In the genomic region with DNA sequence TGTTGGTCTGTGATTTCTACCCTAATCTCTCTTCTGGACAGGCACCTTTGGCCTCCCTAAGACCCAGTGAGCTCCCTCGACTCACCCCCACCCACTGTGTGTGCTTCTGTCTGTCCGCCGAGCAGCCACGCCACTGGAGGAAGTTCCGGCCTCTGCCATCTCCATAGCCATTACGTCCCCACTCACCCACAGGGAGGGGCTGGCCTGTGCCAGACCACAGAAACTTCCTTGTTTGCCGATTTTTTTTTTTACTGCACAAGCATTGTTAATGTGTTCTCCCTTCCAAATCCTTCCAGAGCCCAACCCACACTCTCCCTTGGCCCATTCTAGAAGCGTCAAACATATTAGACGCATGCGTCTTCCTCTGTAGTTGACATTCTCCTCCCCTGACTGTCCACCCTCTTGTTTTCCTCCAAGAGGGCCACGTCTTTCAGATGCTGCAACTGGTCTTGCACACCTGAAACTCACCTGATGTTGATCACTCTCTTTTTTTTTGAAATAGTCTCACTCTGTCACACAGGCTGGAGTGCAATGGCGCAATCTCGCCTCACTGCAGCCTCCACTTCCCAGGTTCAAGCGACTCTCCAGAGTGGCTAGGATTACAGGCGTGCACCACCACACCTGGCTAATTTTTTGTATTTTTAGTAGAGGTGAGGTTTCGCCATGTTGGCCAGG, we compare ENCODE assay signal across 21 cellular contexts.
A peak's percentile ranks its signal among the peaks of the same experiment; 100 is the strongest.
DNase-seq lines count a peak whose midpoint lies in the region; ATAC-seq and TF ChIP-seq lines count a peak whose summit lies in the region.
"Had no signal": no experiment of that assay in that cellular context is flagged by ENCODE, and none has a peak within 500 bp of the region (broad histone marks: within the 10 kb centered on the region; RNA-seq: fewer than 3 reads in every experiment).

No MANE protein-coding gene starts in this region.

- peak; percentile 38 for DNase-seq in HT-29 (ENCODE audit: low spot score)
- DNase-seq in body of pancreas: peak; percentile 34 to 66 (median 54)
- DNase-seq in immature natural killer cell: peak in 1 of 3 donors; percentile 10
- peak; percentile 85 for DNase-seq in posterior vena cava (ENCODE audit: low spot score)
- DNase-seq in activated CD8-positive, alpha-beta memory T cell treated with anti-CD3 and anti-CD28 coated beads, Interleukin-2, amount 50 U/mL, for 48 hours: no peak
- no peak for DNase-seq in NAMALWA (ENCODE audit: low spot score)
- DNase-seq: activated CD4-positive, alpha-beta T cell treated with anti-CD3 and anti-CD28 coated beads, Interleukin-2, amount 50 U/mL, for 1 hour; DMS79; endodermal cell; foreskin melanocyte; IMR-90; kidney glomerular epithelial cell; NCI-H146; NCI-H524; stimulated activated CD4-positive, alpha-beta T cell treated with anti-CD3 and anti-CD28 coated beads, Interleukin-12 subunit alpha, Interleukin-12 subunit beta, amount 100 ng/mL, for 4 hours had no signal

- H3K4me3 ChIP-seq in body of pancreas: no peak overlapping the region
- H3K4me3 ChIP-seq: tibial artery had no signal

- H3K27me3 ChIP-seq in body of pancreas: no peaks in the 10 kb centered on the region
- H3K27me3 ChIP-seq: neutrophil, tibial artery had no signal

- intact Hi-C loops in body of pancreas (cut with DNase I): no loop called here
- intact Hi-C loops in posterior vena cava (cut with DNase I): no loop called here

- H3K27ac Mint-ChIP-seq in immature natural killer cell: peak overlapping the region in 5 of 6 donors; percentile 22 to 80 (median 36)
- H3K27ac Mint-ChIP-seq: activated T-helper 17 cell treated with anti-CD3 and anti-CD28 coated beads, Interleukin-2, amount 50 U/mL, for 72 hours; endodermal cell had no signal

- no peak for TF ChIP-seq CTCF in body of pancreas (IDR thresholded peaks at IDR 0.05)

- peaks cover 0 to 2% (median 0%) of the 10 kb centered on the region in 3 donors for H3K27me3 Mint-ChIP-seq in immature natural killer cell (ENCODE audit: low read depth in 3 of 3)
- H3K27me3 Mint-ChIP-seq: activated T-helper 17 cell treated with anti-CD3 and anti-CD28 coated beads, Interleukin-2, amount 50 U/mL, for 72 hours had no signal

- H3K4me3 Mint-ChIP-seq in immature natural killer cell: peak overlapping the region; percentile 15 to 63 (median 51)
- H3K4me3 Mint-ChIP-seq: activated T-helper 17 cell treated with anti-CD3 and anti-CD28 coated beads, Interleukin-2, amount 50 U/mL, for 72 hours; endodermal cell had no signal

- no peaks in the 10 kb centered on the region for H3K36me3 ChIP-seq in body of pancreas (replicated peaks in 1 of 2; ENCODE audit: insufficient read depth in 1 of 2, low read depth in 2 of 2)
- H3K36me3 ChIP-seq: neutrophil had no signal

- peaks cover 44 to 47% of the 10 kb centered on the region in 2 donors for H3K4me1 Mint-ChIP-seq in immature natural killer cell
- H3K4me1 Mint-ChIP-seq: endodermal cell had no signal

- no peaks in the 10 kb centered on the region for H3K4me1 ChIP-seq in body of pancreas

- 59 to 68% methylated on average over 16 of the region's 16 CpGs for WGBS in body of pancreas, 2 donors

- no peaks in the 10 kb centered on the region for H3K9me3 Mint-ChIP-seq in immature natural killer cell

- peaks cover 12 to 13% (median 13%) of the 10 kb centered on the region in 3 donors for H3K36me3 Mint-ChIP-seq in immature natural killer cell

- H3K27ac ChIP-seq in body of pancreas: peak overlapping the region in 3 of 4 donors; percentile 54 to 77 (median 72)
- H3K27ac ChIP-seq: neutrophil, tibial artery had no signal

- TF ChIP-seq POLR2A in body of pancreas (IDR thresholded peaks at IDR 0.05): peak in 1 of 3 donors; percentile 31

- no peaks in the 10 kb centered on the region for H3K9me3 ChIP-seq in body of pancreas
- H3K9me3 ChIP-seq: neutrophil, tibial artery had no signal

- ATAC-seq in body of pancreas (peak; percentile 93), GM19395 (IDR thresholded peaks at IDR 0.05; ENCODE audit: unreplicated experiment) (no peak), GM18502 (IDR thresholded peaks at IDR 0.05; ENCODE audit: poor library complexity, unreplicated experiment) (no peak)
- ATAC-seq: activated T-helper 17 cell treated with anti-CD3 and anti-CD28 coated beads, Interleukin-2, amount 50 U/mL, for 72 hours; Panc1 had no signal

Comparison
In these comparisons a context has a peak if more than half of its experiments do, and no peak if none do; other contexts are left out.
1. DNase-seq: peak in HT-29 (single experiment), body of pancreas (4 of 4) and posterior vena cava (single experiment); none in activated CD8-positive, alpha-beta memory T cell treated with anti-CD3 and anti-CD28 coated beads, Interleukin-2, amount 50 U/mL, for 48 hours (single experiment) and NAMALWA (single experiment).